21 cellular contexts compared by ENCODE assay signal in genomic region chr2:641501-642430, GRCh38. TPM values are rescaled to one million over a fixed set of nuclear protein-coding genes. Genes with fewer than 3 reads are reported as not detected.
DNase-seq lines count a peak whose midpoint lies in the region; ATAC-seq and TF ChIP-seq lines count a peak whose summit lies in the region.
"Had no signal": no experiment of that assay in that cellular context is flagged by ENCODE, and none has a peak within 500 bp of the region (broad histone marks: within the 10 kb centered on the region; RNA-seq: fewer than 3 reads in every experiment).

No MANE protein-coding gene starts in this region.

- H3K27ac Mint-ChIP-seq in activated T-helper 2 cell treated with anti-CD3 and anti-CD28 coated beads, Interferon-gamma antibody, Interleukin-2, Interleukin-4, amounts not matched to agents 10 μg/mL and 5 μg/mL and 100 μg/mL, durations not matched to agents 14 hours and 24 hours and 36 hours, result no peak overlapping the region
- no peak overlapping the region for H3K27ac Mint-ChIP-seq in osteocyte (ENCODE audit: unreplicated experiment)
- H3K27ac Mint-ChIP-seq: activated B cell treated with CpG ODN at 0.5 μM for 24 hours; activated naive CD8-positive, alpha-beta T cell; CD4-positive, alpha-beta T cell; natural killer cell treated with Interleukin-12 subunit alpha and Interleukin-12 subunit beta and Interleukin-15 and Interleukin-18, amount 100 ng/mL, for 72 hours; stimulated activated naive B cell treated with anti-CD40 and anti-IgM and Interleukin-4, amounts not matched to agents 10 μg/mL and 1 μg/mL and 100 μg/mL, for 72 hours had no signal

- H3K27me3 Mint-ChIP-seq in activated T-helper 2 cell treated with anti-CD3 and anti-CD28 coated beads, Interferon-gamma antibody, Interleukin-2, Interleukin-4, amounts not matched to agents 10 μg/mL and 5 μg/mL and 100 μg/mL, durations not matched to agents 14 hours and 24 hours and 36 hours (ENCODE audit: low read depth), result peaks cover 10% of the 10 kb centered on the region
- H3K27me3 Mint-ChIP-seq in osteocyte (ENCODE audit: unreplicated experiment), result peaks cover 24% of the 10 kb centered on the region

- H3K4me1 Mint-ChIP-seq in activated T-helper 2 cell treated with anti-CD3 and anti-CD28 coated beads, Interferon-gamma antibody, Interleukin-2, Interleukin-4, amounts not matched to agents 10 μg/mL and 5 μg/mL and 100 μg/mL, durations not matched to agents 14 hours and 24 hours and 36 hours (ENCODE audit: low read depth), result peaks cover 4% of the 10 kb centered on the region
- H3K4me1 Mint-ChIP-seq in osteocyte (ENCODE audit: unreplicated experiment), result no peaks in the 10 kb centered on the region

- no peak for ATAC-seq in HG02938 (IDR thresholded peaks at IDR 0.05; ENCODE audit: unreplicated experiment)
- ATAC-seq: gastroesophageal sphincter; mucosa of descending colon; natural killer cell treated with Interleukin-12 subunit alpha and Interleukin-12 subunit beta and Interleukin-15 and Interleukin-18, amount 100 ng/mL, for 72 hours; stimulated activated naive B cell treated with anti-CD40 and anti-IgM and Interleukin-4, amounts not matched to agents 10 μg/mL and 1 μg/mL and 100 μg/mL, for 72 hours had no signal

- TF ChIP-seq CTCF in osteocyte (IDR thresholded peaks at IDR 0.05), result no peak

- H3K4me3 Mint-ChIP-seq in activated T-helper 2 cell treated with anti-CD3 and anti-CD28 coated beads, Interferon-gamma antibody, Interleukin-2, Interleukin-4, amounts not matched to agents 10 μg/mL and 5 μg/mL and 100 μg/mL, durations not matched to agents 14 hours and 24 hours and 36 hours (ENCODE audit: low read depth), result no peak overlapping the region
- no peak overlapping the region for H3K4me3 Mint-ChIP-seq in osteocyte (ENCODE audit: unreplicated experiment)
- H3K4me3 Mint-ChIP-seq: activated B cell treated with CpG ODN at 0.5 μM for 24 hours; activated naive CD8-positive, alpha-beta T cell; CD4-positive, alpha-beta T cell; natural killer cell treated with Interleukin-12 subunit alpha and Interleukin-12 subunit beta and Interleukin-15 and Interleukin-18, amount 100 ng/mL, for 72 hours; stimulated activated naive B cell treated with anti-CD40 and anti-IgM and Interleukin-4, amounts not matched to agents 10 μg/mL and 1 μg/mL and 100 μg/mL, for 72 hours had no signal

- DNase-seq in DMS153 (lab: John Stamatoyannopoulos, UW) (peak; percentile 14), DMS153 treated with DMSO at 0.1 percent for 48 hours (lab: John Stamatoyannopoulos, UW; ENCODE audit: unreplicated experiment) (no peak), Daoy (ENCODE audit: low read depth) (peak; percentile 36), osteocyte (ENCODE audit: extremely low spot score, unreplicated experiment) (peak; percentile 63)
- peak; percentile 2 for DNase-seq in activated T-helper 2 cell treated with anti-CD3 and anti-CD28 coated beads, Interferon-gamma antibody, Interleukin-2, Interleukin-4, amounts not matched to agents 10 μg/mL and 5 μg/mL and 100 μg/mL, durations not matched to agents 14 hours and 24 hours and 36 hours (ENCODE audit: low spot score)
- DNase-seq in stimulated activated CD4-positive, alpha-beta T cell treated with anti-CD3 and anti-CD28 coated beads, Interleukin-4, amount 100 ng/mL, for 4 hours, result no peak
- no peak for DNase-seq in activated naive CD4-positive, alpha-beta T cell (lab: John Stamatoyannopoulos, UW)
- DNase-seq: activated B cell treated with CpG ODN at 0.5 μM for 24 hours; CD4-positive, alpha-beta T cell; H7; Kasumi-1; mucosa of descending colon; NCI-H446 treated with DMSO at 0.1 percent for 48 hours; NCI-H774; occipital lobe; stimulated activated naive B cell treated with anti-CD40 and anti-IgM and Interleukin-4, amounts not matched to agents 10 μg/mL and 1 μg/mL and 100 μg/mL, for 72 hours; substantia nigra had no signal

- H3K36me3 Mint-ChIP-seq in activated T-helper 2 cell treated with anti-CD3 and anti-CD28 coated beads, Interferon-gamma antibody, Interleukin-2, Interleukin-4, amounts not matched to agents 10 μg/mL and 5 μg/mL and 100 μg/mL, durations not matched to agents 14 hours and 24 hours and 36 hours (ENCODE audit: low read depth), result no peaks in the 10 kb centered on the region
- H3K36me3 Mint-ChIP-seq in osteocyte (ENCODE audit: unreplicated experiment), result no peaks in the 10 kb centered on the region
- H3K36me3 Mint-ChIP-seq: activated naive CD8-positive, alpha-beta T cell; natural killer cell treated with Interleukin-12 subunit alpha and Interleukin-12 subunit beta and Interleukin-15 and Interleukin-18, amount 100 ng/mL, for 72 hours; stimulated activated naive B cell treated with anti-CD40 and anti-IgM and Interleukin-4, amounts not matched to agents 10 μg/mL and 1 μg/mL and 100 μg/mL, for 72 hours had no signal

- no peaks in the 10 kb centered on the region for H3K9me3 Mint-ChIP-seq in activated T-helper 2 cell treated with anti-CD3 and anti-CD28 coated beads, Interferon-gamma antibody, Interleukin-2, Interleukin-4, amounts not matched to agents 10 μg/mL and 5 μg/mL and 100 μg/mL, durations not matched to agents 14 hours and 24 hours and 36 hours
- H3K9me3 Mint-ChIP-seq in osteocyte (ENCODE audit: unreplicated experiment), result no peaks in the 10 kb centered on the region
- H3K9me3 Mint-ChIP-seq: activated B cell treated with CpG ODN at 0.5 μM for 24 hours; CD4-positive, alpha-beta T cell; natural killer cell treated with Interleukin-12 subunit alpha and Interleukin-12 subunit beta and Interleukin-15 and Interleukin-18, amount 100 ng/mL, for 72 hours; stimulated activated naive B cell treated with anti-CD40 and anti-IgM and Interleukin-4, amounts not matched to agents 10 μg/mL and 1 μg/mL and 100 μg/mL, for 72 hours had no signal

- intact Hi-C loops in activated T-helper 2 cell treated with anti-CD3 and anti-CD28 coated beads, Interferon-gamma antibody, Interleukin-2, Interleukin-4, amounts not matched to agents 10 μg/mL and 5 μg/mL and 100 μg/mL, durations not matched to agents 14 hours and 24 hours and 36 hours (cut with micrococcal nuclease), result no loop called here

RNA-seq across cellular contexts. Expression of gene TMEM18, which starts 35.4 kb away (rescaled TPM):
- 30.9 and 83.3 TPM in 2 replicates for total RNA-seq in Daoy (2014; rRNA removed; shearing (Covaris generic))
- total RNA-seq in activated T-helper 2 cell treated with anti-CD3 and anti-CD28 coated beads, Interferon-gamma antibody, Interleukin-2, Interleukin-4, amounts not matched to agents 10 μg/mL and 5 μg/mL and 100 μg/mL, durations not matched to agents 14 hours and 24 hours and 36 hours, result 24.1 and 26.3 TPM in 2 replicates
- 28.0 and 32.8 TPM in 2 replicates for total RNA-seq in osteocyte

Comparison
In these comparisons a context has a peak if more than half of its experiments do, and no peak if none do; other contexts are left out.
1. DNase-seq: peak in DMS153 (single experiment), Daoy (single experiment), activated T-helper 2 cell treated with anti-CD3 and anti-CD28 coated beads, Interferon-gamma antibody, Interleukin-2, Interleukin-4, amounts not matched to agents 10 μg/mL and 5 μg/mL and 100 μg/mL, durations not matched to agents 14 hours and 24 hours and 36 hours (single experiment) and osteocyte (single experiment); none in DMS153 treated with DMSO at 0.1 percent for 48 hours (single experiment), stimulated activated CD4-positive, alpha-beta T cell treated with anti-CD3 and anti-CD28 coated beads, Interleukin-4, amount 100 ng/mL, for 4 hours (0 of 2) and activated naive CD4-positive, alpha-beta T cell (0 of 4).